ENCODE assay signal across 9 cellular contexts in genomic region chr11:117072517-117073218, GRCh38. TPM values are rescaled to one million over a fixed set of nuclear protein-coding genes. Genes with fewer than 3 reads are reported as not detected.
A peak's percentile ranks its signal among the peaks of the same experiment; 100 is the strongest.
DNase-seq lines count a peak whose midpoint lies in the region; ATAC-seq, FAIRE-seq and TF ChIP-seq lines count a peak whose summit lies in the region.
"Had no signal": no experiment of that assay in that cellular context is flagged by ENCODE, and none has a peak within 500 bp of the region (broad histone marks: within the 10 kb centered on the region; RNA-seq: fewer than 3 reads in every experiment).

No MANE protein-coding gene starts in this region.

- no peaks in the 10 kb centered on the region for H3K9me3 Mint-ChIP-seq in T-helper 1 cell treated with Interleukin-12 subunit alpha and Interleukin-12 subunit beta and Interleukin-4 antibody, amounts not matched to agents 30 μg/mL and 1 μg/mL, for 36 hours

- no peak overlapping the region for H3K9ac ChIP-seq in HCT116 (ENCODE audit: low read length)

- H3K36me3 Mint-ChIP-seq in T-helper 1 cell treated with Interleukin-12 subunit alpha and Interleukin-12 subunit beta and Interleukin-4 antibody, amounts not matched to agents 30 μg/mL and 1 μg/mL, for 36 hours (ENCODE audit: low read depth), result peaks cover 7% of the 10 kb centered on the region

- peak overlapping the region; percentile 41 for H3K27ac Mint-ChIP-seq in T-helper 1 cell treated with Interleukin-12 subunit alpha and Interleukin-12 subunit beta and Interleukin-4 antibody, amounts not matched to agents 30 μg/mL and 1 μg/mL, for 36 hours

- no peak for TF ChIP-seq POLR2A in HCT116 (IDR thresholded peaks at IDR 0.05; ENCODE audit: borderline replicate concordance, extremely low read depth, insufficient read depth, insufficient read length)

- no peak for TF ChIP-seq CTCF in AG09309 (IDR thresholded peaks at IDR 0.05; ENCODE audit: control insufficient read depth, insufficient read depth, low read depth, low read length, missing control alignments)
- TF ChIP-seq CTCF in HCT116 (IDR thresholded peaks at IDR 0.05 in 2 of 3, conservative IDR thresholded peaks at IDR 0.05 in 1 of 3; ENCODE audit: borderline replicate concordance in 1 of 3, insufficient read depth in 1 of 3, low read depth in 2 of 3, low read length in 2 of 3), result no peak
- TF ChIP-seq CTCF in fibroblast of villous mesenchyme (IDR thresholded peaks at IDR 0.05; ENCODE audit: insufficient read depth, low read depth, low read length), result no peak

- CTCF ChIA-PET in HCT116 (lab: Charles Lee), result no interaction called here

- no TSS peak for BruUV-seq in HCT116 (replicated peaks; lab: Mats Ljungman, UMichigan)

- H3K27me3 Mint-ChIP-seq in T-helper 1 cell treated with Interleukin-12 subunit alpha and Interleukin-12 subunit beta and Interleukin-4 antibody, amounts not matched to agents 30 μg/mL and 1 μg/mL, for 36 hours (ENCODE audit: low read depth), result no peaks in the 10 kb centered on the region

- 0 out of 2 replicates have a peak, but pooled peaks have one; percentile 25 for TF ChIP-seq RAD21 in HCT116 (IDR thresholded peaks at IDR 0.05; ENCODE audit: low read depth)

- DNase-seq in AG09309 (ENCODE audit: low read depth) (peak; percentile 79), HCT116 (ENCODE audit: low read depth, low spot score) (peak; percentile 91), fibroblast of villous mesenchyme (ENCODE audit: low read depth) (peak; percentile 94), small intestine (peak; percentile 59), NCI-H1436 treated with DMSO at 0.1 percent for 48 hours (lab: John Stamatoyannopoulos, UW) (no peak), NCI-H748 treated with DMSO at 0.1 percent for 48 hours (lab: John Stamatoyannopoulos, UW) (no peak)

- H3K4me1 ChIP-seq in HCT116 (ENCODE audit: control insufficient read depth in 1 of 2, insufficient read depth in 2 of 2, low read length in 2 of 2) (peaks cover 28 to 34% of the 10 kb centered on the region in 2 experiments), small intestine (ENCODE audit: control insufficient read depth in 2 of 2, insufficient read depth in 1 of 2, low read depth in 1 of 2, low read length in 1 of 2) (peaks cover 4 to 30% of the 10 kb centered on the region in 2 donors)

- peak overlapping the region; percentile 67 for H3K4me2 ChIP-seq in HCT116 (ENCODE audit: low read length)

- POLR2A ChIA-PET in HCT116 (lab: Charles Lee), result no interaction called here

- ATAC-seq in HCT116, result peak; percentile 88
- no peak for ATAC-seq in GM18519 (IDR thresholded peaks at IDR 0.05; ENCODE audit: low FRiP score, unreplicated experiment)

- H3K27me3 ChIP-seq in HCT116 (ENCODE audit: insufficient read depth, low read length), result peaks cover 9% of the 10 kb centered on the region; the same call in 1 of the 2 replicates
- H3K27me3 ChIP-seq in small intestine (ENCODE audit: control insufficient read depth in 2 of 2, insufficient read depth in 2 of 2, low read length in 2 of 2), result no peaks in the 10 kb centered on the region

- peaks cover 50% of the 10 kb centered on the region for H3K79me2 ChIP-seq in HCT116 (ENCODE audit: insufficient read depth, low read length)

- H3K9me3 ChIP-seq in HCT116 (ENCODE audit: control insufficient read depth in 1 of 2, insufficient read depth in 1 of 2, low read depth in 1 of 2, low read length in 2 of 2) (no peaks in the 10 kb centered on the region), small intestine (ENCODE audit: control insufficient read depth, low read depth) (no peaks in the 10 kb centered on the region)
- H3K9me3 ChIP-seq: HAP-1 had no signal

- no peaks in the 10 kb centered on the region for H3K36me3 ChIP-seq in HCT116 (ENCODE audit: control insufficient read depth in 1 of 2, insufficient read depth in 2 of 2, low read length in 2 of 2)
- H3K36me3 ChIP-seq in small intestine (ENCODE audit: control insufficient read depth in 2 of 2, insufficient read depth in 2 of 2, low read length in 2 of 2), result no peaks in the 10 kb centered on the region
- H3K36me3 ChIP-seq: HAP-1 had no signal

- RAD21 ChIA-PET in HCT116 (lab: Charles Lee; ENCODE audit: low non-redundant PET in 1 of 2, low total read pairs in 2 of 2, uncharacterized antibody in 2 of 2, unreplicated experiment in 2 of 2), result no interaction called here

- no peak overlapping the region; the same call in 1 of the 2 replicates for H3K27ac ChIP-seq in HCT116 (ENCODE audit: low read depth, low read length)
- no peak overlapping the region for H3K27ac ChIP-seq in small intestine (ENCODE audit: low read depth in 1 of 2, low read length in 1 of 2)

- peaks cover 63% of the 10 kb centered on the region for H4K20me1 ChIP-seq in HCT116 (ENCODE audit: insufficient read depth)

- H3K4me3 ChIP-seq in AG09309 (ENCODE audit: control insufficient read depth, low read depth, low read length) (no peak overlapping the region), HCT116 (replicated peaks in 1 of 2; ENCODE audit: low read depth in 1 of 2, low read length in 2 of 2) (0 out of 4 replicates have a peak overlapping the region, but pooled peaks of 1 of the 2 experiments have one; percentile 13), fibroblast of villous mesenchyme (ENCODE audit: low read depth, low read length) (no peak overlapping the region), small intestine (ENCODE audit: low read depth in 1 of 2, low read length in 2 of 2) (no peak overlapping the region)
- H3K4me3 ChIP-seq: HAP-1 had no signal

- FAIRE-seq in small intestine (lab: Jason Lieb, UNC), result no peak

- intact Hi-C loops in HCT116 (cut with micrococcal nuclease), result no loop called here

- H2AFZ ChIP-seq in HCT116 (ENCODE audit: low read depth, low read length, poor library complexity, severe bottlenecking), result no peak overlapping the region

- H3K4me1 Mint-ChIP-seq in T-helper 1 cell treated with Interleukin-12 subunit alpha and Interleukin-12 subunit beta and Interleukin-4 antibody, amounts not matched to agents 30 μg/mL and 1 μg/mL, for 36 hours (ENCODE audit: low read depth), result peaks cover 43% of the 10 kb centered on the region

- H3K9me2 ChIP-seq in HCT116 (ENCODE audit: insufficient read depth), result no peaks in the 10 kb centered on the region

- WGBS in small intestine, 3 donors, result 80 to 85% (median 82%) methylated on average over 3 of the region's 3 CpGs

- H3K4me3 Mint-ChIP-seq in T-helper 1 cell treated with Interleukin-12 subunit alpha and Interleukin-12 subunit beta and Interleukin-4 antibody, amounts not matched to agents 30 μg/mL and 1 μg/mL, for 36 hours, result no peak overlapping the region

TF ChIP-seq in HCT116, 20 proteins besides CTCF, POLR2A, EP300 and RAD21 (continues in another document):
- TF ChIP-seq FOSL1 (IDR thresholded peaks at IDR 0.05; ENCODE audit: low read depth) (peak; percentile 100), EZH2phosphoT487 (IDR thresholded peaks at IDR 0.05; ENCODE audit: borderline replicate concordance) (no peak), TCF7L2 (IDR thresholded peaks at IDR 0.05; ENCODE audit: borderline replicate concordance, extremely low read depth, insufficient read depth, insufficient read length) (peak; percentile 86), ZBTB33 (IDR thresholded peaks at IDR 0.05; ENCODE audit: extremely low read depth, insufficient replicate concordance, low read length) (peak; percentile 82), EZH2 (IDR thresholded peaks at IDR 0.05) (no peak), CEBPB (IDR thresholded peaks at IDR 0.05; ENCODE audit: low read depth) (peak; percentile 100), ZNF274 (IDR thresholded peaks at IDR 0.05; ENCODE audit: low read depth, low read length) (no peak), EGR1 (IDR thresholded peaks at IDR 0.05; ENCODE audit: low read depth) (peak; percentile 67), ZFX (IDR thresholded peaks at IDR 0.05) (no peak), SP1 (IDR thresholded peaks at IDR 0.05; ENCODE audit: low read depth) (peak; percentile 97), CBX3 (IDR thresholded peaks at IDR 0.05; ENCODE audit: low read depth) (peak; percentile 98), ELF1 (IDR thresholded peaks at IDR 0.05; ENCODE audit: borderline replicate concordance, low read depth) (no peak)
- TF ChIP-seq, protein P1, sequence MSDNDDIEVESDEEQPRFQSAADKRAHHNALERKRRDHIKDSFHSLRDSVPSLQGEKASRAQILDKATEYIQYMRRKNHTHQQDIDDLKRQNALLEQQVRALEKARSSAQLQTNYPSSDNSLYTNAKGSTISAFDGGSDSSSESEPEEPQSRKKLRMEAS (IDR thresholded peaks at IDR 0.05), result peak; percentile 67
- TF ChIP-seq, protein P2, sequence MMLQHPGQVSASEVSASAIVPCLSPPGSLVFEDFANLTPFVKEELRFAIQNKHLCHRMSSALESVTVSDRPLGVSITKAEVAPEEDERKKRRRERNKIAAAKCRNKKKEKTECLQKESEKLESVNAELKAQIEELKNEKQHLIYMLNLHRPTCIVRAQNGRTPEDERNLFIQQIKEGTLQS (IDR thresholded peaks at IDR 0.05), result peak; percentile 78

RNA-seq across cellular contexts. Expression of gene SIK3, which starts 25.6 kb away (rescaled TPM):
- total RNA-seq in HCT116 (2021; ENCODE audit: unreplicated experiment), result 21.0 TPM
- polyA plus RNA-seq in HCT116 (2012), result 14.4 and 14.7 TPM in 2 replicates
- total RNA-seq in fibroblast of villous mesenchyme, result 14.2 TPM in 2 replicates
- 10 to 100 TPM in 1 of 3 donors, 1 to 10 TPM in 2; 4.9 to 10.5 (median 7.6) TPM for polyA plus RNA-seq in small intestine

Comparison
In these comparisons a context has a peak if more than half of its experiments do, and no peak if none do; other contexts are left out.
1. DNase-seq: peak in AG09309 (single experiment), HCT116 (single experiment), fibroblast of villous mesenchyme (single experiment) and small intestine (single experiment); none in NCI-H1436 treated with DMSO at 0.1 percent for 48 hours (single experiment) and NCI-H748 treated with DMSO at 0.1 percent for 48 hours (single experiment).